Comparison of ENCODE assay signal across 1 cellular context in the genomic region with DNA sequence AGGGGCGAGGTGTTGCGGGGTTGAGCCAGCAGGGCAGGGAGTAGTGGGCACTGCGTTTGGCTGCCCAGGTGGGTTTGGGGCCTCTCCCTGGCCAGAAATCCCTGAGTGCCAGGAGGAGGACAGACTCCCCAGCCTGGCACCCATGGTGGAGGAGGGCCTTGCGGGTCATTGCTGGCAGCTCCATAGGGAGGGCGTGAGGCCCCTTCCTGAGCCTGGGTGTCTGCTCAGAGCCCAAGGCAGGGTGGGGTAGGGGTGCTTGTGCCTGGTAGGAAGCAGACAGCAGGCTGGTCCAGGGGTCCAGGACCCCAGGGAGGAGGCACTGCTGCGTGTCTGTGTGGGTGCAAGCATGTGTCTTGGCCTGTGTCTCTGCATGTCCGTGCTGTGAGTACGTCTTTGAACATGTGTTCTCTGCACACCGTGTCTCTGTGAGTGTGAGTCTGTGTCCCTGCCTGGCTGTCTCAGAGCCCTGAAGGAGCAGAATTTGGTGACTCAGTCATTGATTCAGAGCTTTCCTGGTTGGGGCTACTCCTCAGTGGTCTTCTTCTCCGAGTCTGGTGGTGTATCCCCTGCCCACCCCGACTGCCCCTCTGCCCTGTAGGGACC.
TF ChIP-seq lines count a peak whose summit lies in the region.

No MANE protein-coding gene starts in this region.

TF ChIP-seq in HepG2, 621 proteins besides CTCF, POLR2A, EP300 and RAD21:
- peak; percentile 26; the same call in 1 of the 2 replicates for TF ChIP-seq AKAP8 (CRISPR knock-in tag; IDR thresholded peaks at IDR 0.05)
- no peak for TF ChIP-seq ZFP82 (CRISPR knock-in tag; IDR thresholded peaks at IDR 0.05; ENCODE audit: borderline replicate concordance)
